Comparison of ENCODE assay signal across 9 cellular contexts in the genomic region with DNA sequence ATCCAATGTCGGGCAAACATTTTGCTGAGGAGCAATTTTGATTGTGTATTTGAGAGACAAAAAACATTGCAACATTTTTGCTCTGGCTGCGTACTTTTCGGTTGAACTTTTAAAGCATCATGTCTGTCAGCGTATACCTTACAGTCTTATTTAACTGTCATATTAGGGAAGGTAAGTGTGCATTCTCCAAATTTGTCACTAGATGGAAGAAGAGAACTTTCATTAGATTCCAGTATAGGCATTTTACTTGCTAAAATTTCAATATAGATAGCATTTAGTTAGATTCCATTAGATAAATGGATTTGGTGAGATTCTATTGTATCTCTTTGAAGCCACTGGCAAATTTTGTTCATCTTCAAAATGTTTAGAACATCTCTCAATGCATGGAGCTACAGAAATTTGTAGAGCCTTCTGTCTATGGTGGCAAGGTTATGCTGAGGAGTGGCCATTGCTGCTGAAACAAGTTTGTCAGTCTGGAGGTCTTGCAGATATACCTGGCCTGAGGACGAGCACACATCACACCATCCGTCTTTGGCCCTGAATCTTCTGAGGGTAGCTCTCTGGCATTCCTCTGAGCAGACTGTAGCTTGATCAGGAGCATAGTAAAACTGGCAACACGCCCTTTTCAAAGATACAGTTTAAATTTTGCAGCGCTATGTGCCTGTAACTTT.
A peak's percentile ranks its signal among the peaks of the same experiment; 100 is the strongest.
DNase-seq lines count a peak whose midpoint lies in the region; ATAC-seq, FAIRE-seq and TF ChIP-seq lines count a peak whose summit lies in the region.
"Had no signal": no experiment of that assay in that cellular context is flagged by ENCODE, and none has a peak within 500 bp of the region (broad histone marks: within the 10 kb centered on the region; RNA-seq: fewer than 3 reads in every experiment).

No MANE protein-coding gene starts in this region.

- TF ChIP-seq POLR2A in tibial nerve (IDR thresholded peaks at IDR 0.05): no peak

- no peak for ATAC-seq in HG02981 (IDR thresholded peaks at IDR 0.05; ENCODE audit: unreplicated experiment)
- ATAC-seq in HG02759 (IDR thresholded peaks at IDR 0.05; ENCODE audit: unreplicated experiment): no peak
- ATAC-seq in HG02623 (IDR thresholded peaks at IDR 0.05; ENCODE audit: unreplicated experiment): no peak

- FAIRE-seq in HTR-8/SVneo (lab: Jason Lieb, UNC): no peak

- H3K4me1 ChIP-seq in SK-N-SH (ENCODE audit: control insufficient read depth in 1 of 2, insufficient read depth in 2 of 2, low read depth in 1 of 2, low read length in 1 of 2) (peaks cover 0 to 3% of the 10 kb centered on the region in 2 experiments; a peak in 1 of 4 replicates), tibial nerve (no peaks in the 10 kb centered on the region)

- WGBS in SK-N-SH (ENCODE audit: low lambda C conversion rate): 43% methylated on average over 8 of the region's 8 CpGs
- 68 to 69% methylated on average over 8 of the region's 8 CpGs for WGBS in tibial nerve, 2 donors

- H3K27me3 ChIP-seq in SK-N-SH (ENCODE audit: insufficient read depth) (no peaks in the 10 kb centered on the region), tibial nerve (no peaks in the 10 kb centered on the region)

- H3K36me3 ChIP-seq in SK-N-SH (replicated peaks in 1 of 2; ENCODE audit: control insufficient read depth in 1 of 2, insufficient read depth in 2 of 2, low read length in 1 of 2) (no peaks in the 10 kb centered on the region), tibial nerve (no peaks in the 10 kb centered on the region)

- POLR2A ChIA-PET in SK-N-SH (lab: Yijun Ruan, JAX): no interaction called here

- H3K27ac ChIP-seq in C4-2B (peak overlapping the region; percentile 31; the same call in 1 of the 2 replicates), SK-N-SH (ENCODE audit: low read depth in 2 of 2, low read length in 1 of 2) (no peak overlapping the region), tibial nerve (no peak overlapping the region)

- no peaks in the 10 kb centered on the region for H3K9me2 ChIP-seq in SK-N-SH

- no peak overlapping the region for H3K9ac ChIP-seq in SK-N-SH

- H3F3A ChIP-seq in SK-N-SH (replicated peaks; ENCODE audit: insufficient read depth): no peaks in the 10 kb centered on the region

- peak; percentile 75 for TF ChIP-seq RAD21 in SK-N-SH (IDR thresholded peaks at IDR 0.05; ENCODE audit: low read length)

- peak; percentile 79 for TF ChIP-seq CTCF in C4-2B (conservative IDR thresholded peaks at IDR 0.05)
- peak; percentile 55 for TF ChIP-seq CTCF in SK-N-SH (IDR thresholded peaks at IDR 0.05)
- TF ChIP-seq CTCF in tibial nerve (IDR thresholded peaks at IDR 0.05): no peak

- H3K4me2 ChIP-seq in SK-N-SH: no peak overlapping the region

- H3K9me3 ChIP-seq in SK-N-SH: no peaks in the 10 kb centered on the region
- no peaks in the 10 kb centered on the region for H3K9me3 ChIP-seq in tibial nerve

- no peak overlapping the region for H3K4me3 ChIP-seq in SK-N-SH (ENCODE audit: low read depth in 2 of 2, low read length in 1 of 2)
- no peak overlapping the region for H3K4me3 ChIP-seq in tibial nerve

- DNase-seq in HTR-8/SVneo (ENCODE audit: insufficient read length, low spot score): peak; percentile 9
- DNase-seq in SK-N-SH: peak; percentile 27
- DNase-seq in islet precursor cell: peak; percentile 71
- no peak for DNase-seq in tibial nerve (ENCODE audit: low spot score in 2 of 2)
- DNase-seq: activated CD4-positive, alpha-beta T cell treated with anti-CD3 and anti-CD28 coated beads for 4 hours had no signal

- TF ChIP-seq EP300 in SK-N-SH (IDR thresholded peaks at IDR 0.05; ENCODE audit: borderline replicate concordance in 1 of 2, low read depth in 1 of 2, low read length in 1 of 2) (no peak), tibial nerve (IDR thresholded peaks at IDR 0.05) (no peak)

- no peak overlapping the region for H2AFZ ChIP-seq in SK-N-SH (ENCODE audit: low read depth)

- no peaks in the 10 kb centered on the region for H4K20me1 ChIP-seq in SK-N-SH (ENCODE audit: insufficient read depth)

- CTCF ChIA-PET in SK-N-SH (lab: Yijun Ruan, JAX): interaction anchor here (0.6 to 2.1 kb wide), 15 partner anchors 9 to 1419 kb away, joined by 3 to 8 read pairs (median 3); no protein-coding TSS in a partner anchor

- H3K79me2 ChIP-seq in SK-N-SH (ENCODE audit: insufficient read depth): no peaks in the 10 kb centered on the region

TF ChIP-seq in SK-N-SH, 30 proteins besides CTCF, POLR2A, EP300 and RAD21:
- peak; percentile 38; the same call in 1 of the 2 replicates for TF ChIP-seq SMC3 (IDR thresholded peaks at IDR 0.05; ENCODE audit: low read depth, low read length)
- TF ChIP-seq, protein P1, sequence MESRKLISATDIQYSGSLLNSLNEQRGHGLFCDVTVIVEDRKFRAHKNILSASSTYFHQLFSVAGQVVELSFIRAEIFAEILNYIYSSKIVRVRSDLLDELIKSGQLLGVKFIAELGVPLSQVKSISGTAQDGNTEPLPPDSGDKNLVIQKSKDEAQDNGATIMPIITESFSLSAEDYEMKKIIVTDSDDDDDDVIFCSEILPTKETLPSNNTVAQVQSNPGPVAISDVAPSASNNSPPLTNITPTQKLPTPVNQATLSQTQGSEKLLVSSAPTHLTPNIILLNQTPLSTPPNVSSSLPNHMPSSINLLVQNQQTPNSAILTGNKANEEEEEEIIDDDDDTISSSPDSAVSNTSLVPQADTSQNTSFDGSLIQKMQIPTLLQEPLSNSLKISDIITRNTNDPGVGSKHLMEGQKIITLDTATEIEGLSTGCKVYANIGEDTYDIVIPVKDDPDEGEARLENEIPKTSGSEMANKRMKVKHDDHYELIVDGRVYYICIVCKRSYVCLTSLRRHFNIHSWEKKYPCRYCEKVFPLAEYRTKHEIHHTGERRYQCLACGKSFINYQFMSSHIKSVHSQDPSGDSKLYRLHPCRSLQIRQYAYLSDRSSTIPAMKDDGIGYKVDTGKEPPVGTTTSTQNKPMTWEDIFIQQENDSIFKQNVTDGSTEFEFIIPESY (IDR thresholded peaks at IDR 0.05; ENCODE audit: borderline replicate concordance, low read depth): no peak
- no peak for TF ChIP-seq MEF2A (IDR thresholded peaks at IDR 0.05; ENCODE audit: borderline replicate concordance, low read depth)
- TF ChIP-seq, protein P2, sequence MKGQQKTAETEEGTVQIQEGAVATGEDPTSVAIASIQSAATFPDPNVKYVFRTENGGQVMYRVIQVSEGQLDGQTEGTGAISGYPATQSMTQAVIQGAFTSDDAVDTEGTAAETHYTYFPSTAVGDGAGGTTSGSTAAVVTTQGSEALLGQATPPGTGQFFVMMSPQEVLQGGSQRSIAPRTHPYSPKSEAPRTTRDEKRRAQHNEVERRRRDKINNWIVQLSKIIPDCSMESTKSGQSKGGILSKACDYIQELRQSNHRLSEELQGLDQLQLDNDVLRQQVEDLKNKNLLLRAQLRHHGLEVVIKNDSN (IDR thresholded peaks at IDR 0.05; ENCODE audit: borderline replicate concordance, low read depth): no peak

Comparison
In these comparisons a context has a peak if more than half of its experiments do, and no peak if none do; other contexts are left out.
1. CTCF ChIP-seq: peak in C4-2B (single experiment) and SK-N-SH (single experiment); none in tibial nerve (0 of 5).
2. DNase-seq: peak in HTR-8/SVneo (single experiment), SK-N-SH (single experiment) and islet precursor cell (single experiment); none in tibial nerve (0 of 2).